ENCODE assay signal across 17 cellular contexts in genomic region chr12:50661300-50662120, GRCh38.
DNase-seq lines count a peak whose midpoint lies in the region; ATAC-seq, FAIRE-seq and TF ChIP-seq lines count a peak whose summit lies in the region.
"Had no signal": no experiment of that assay in that cellular context is flagged by ENCODE, and none has a peak within 500 bp of the region (broad histone marks: within the 10 kb centered on the region; RNA-seq: fewer than 3 reads in every experiment).

No MANE protein-coding gene starts in this region.

- no peak overlapping the region for H3K4me3 ChIP-seq in HAP-1
- no peak overlapping the region for H3K4me3 ChIP-seq in HepG2 (replicated peaks in 1 of 3; ENCODE audit: insufficient read depth in 1 of 3, low read depth in 2 of 3, low read length in 3 of 3)

- no peaks in the 10 kb centered on the region for H3K4me1 Mint-ChIP-seq in activated T-helper 17 cell treated with anti-CD3 and anti-CD28 coated beads, Interleukin-2, amount 50 U/mL, for 72 hours
- peaks cover 34% of the 10 kb centered on the region for H3K4me1 Mint-ChIP-seq in nephron

- H3K9me3 ChIP-seq in HAP-1 (no peaks in the 10 kb centered on the region), HepG2 (ENCODE audit: low read length) (no peaks in the 10 kb centered on the region)

- H3K27ac Mint-ChIP-seq in activated T-helper 17 cell treated with anti-CD3 and anti-CD28 coated beads, Interleukin-2, amount 50 U/mL, for 72 hours = no peak overlapping the region
- peak overlapping the region; percentile 60 to 77 (median 75) for H3K27ac Mint-ChIP-seq in nephron

- no TSS peak for BruUV-seq in HepG2 (replicated peaks; lab: Mats Ljungman, UMichigan)

- no peaks in the 10 kb centered on the region for H3K27me3 Mint-ChIP-seq in activated T-helper 17 cell treated with anti-CD3 and anti-CD28 coated beads, Interleukin-2, amount 50 U/mL, for 72 hours
- no peaks in the 10 kb centered on the region for H3K27me3 Mint-ChIP-seq in nephron (ENCODE audit: low read depth)

- TF ChIP-seq RAD21 in HepG2 (CRISPR knock-in tag; IDR thresholded peaks at IDR 0.05) = no peak

- POLR2A ChIA-PET in HepG2 (lab: Yijun Ruan, JAX) = no interaction called here

- intact Hi-C loops in HepG2 (cut with micrococcal nuclease; ENCODE audit: unreplicated experiment) = no loop called here

- 81% methylated on average over 7 of the region's 7 CpGs for WGBS in HepG2 (ENCODE audit: low lambda C conversion rate)

- no peaks in the 10 kb centered on the region for H3K36me3 ChIP-seq in HAP-1 (replicated peaks)
- peaks cover 12 to 26% of the 10 kb centered on the region in 2 experiments; a peak in 4 of 5 replicates for H3K36me3 ChIP-seq in HepG2 (replicated peaks in 1 of 2; ENCODE audit: control insufficient read depth in 1 of 2, insufficient read depth in 2 of 2, low read length in 2 of 2)

- peak; percentile 81 for FAIRE-seq in GM12891 (lab: Jason Lieb, UNC)
- FAIRE-seq in HepG2 (lab: Jason Lieb, UNC) = no peak
- FAIRE-seq: endometrium had no signal

- CTCF ChIA-PET in HepG2 (lab: Yijun Ruan, JAX; ENCODE audit: low intra/inter-chr PET ratio, low total read pairs) = no interaction called here

- no peak overlapping the region for H3K4me2 ChIP-seq in HepG2 (ENCODE audit: low read depth, low read length)

- H3K36me3 Mint-ChIP-seq in activated T-helper 17 cell treated with anti-CD3 and anti-CD28 coated beads, Interleukin-2, amount 50 U/mL, for 72 hours (ENCODE audit: low read depth) = peaks cover 35% of the 10 kb centered on the region
- H3K36me3 Mint-ChIP-seq in nephron (ENCODE audit: low read depth) = peaks cover 14% of the 10 kb centered on the region

- H3K27ac ChIP-seq in HepG2 (ENCODE audit: extremely low read length, insufficient read depth, low read length) = no peak overlapping the region

- TF ChIP-seq POLR2A in GM12891 (IDR thresholded peaks at IDR 0.05; ENCODE audit: low read depth, low read length) (peak; percentile 37; the same call in 1 of the 2 replicates), HepG2 (IDR thresholded peaks at IDR 0.05; ENCODE audit: insufficient read depth in 1 of 2, low read depth in 2 of 2, low read length in 2 of 2) (no peak)

- ATAC-seq in activated T-helper 17 cell treated with anti-CD3 and anti-CD28 coated beads, Interleukin-2, amount 50 U/mL, for 72 hours (replicated peaks) = peak; percentile 32
- no peak for ATAC-seq in HepG2
- ATAC-seq: left colon had no signal

- H2AFZ ChIP-seq in HepG2 (ENCODE audit: low read length) = no peak overlapping the region

- TF ChIP-seq EP300 in HepG2 (IDR thresholded peaks at IDR 0.05; ENCODE audit: low read depth in 2 of 2, low read length in 2 of 2) (no peak), HepG2 (CRISPR knock-in tag; IDR thresholded peaks at IDR 0.05; ENCODE audit: borderline replicate concordance) (no peak)

- no peaks in the 10 kb centered on the region for H3K9me3 Mint-ChIP-seq in activated T-helper 17 cell treated with anti-CD3 and anti-CD28 coated beads, Interleukin-2, amount 50 U/mL, for 72 hours
- H3K9me3 Mint-ChIP-seq in nephron = no peaks in the 10 kb centered on the region

- in situ Hi-C loops in HAP-1 (cut with MboI; ENCODE audit: low sequenced_read_pairs) = no loop called here
- in situ Hi-C loops in HepG2 (cut with HindIII; ENCODE audit: extremely low pct_ligation_motif_present, low pct_unique_long_range_greater_than_20kb) = no loop called here

- H3K4me1 ChIP-seq in HAP-1 (peaks cover 58% of the 10 kb centered on the region), HepG2 (ENCODE audit: insufficient read depth, low read length) (peaks cover 48% of the 10 kb centered on the region)

- H3K4me3 Mint-ChIP-seq in activated T-helper 17 cell treated with anti-CD3 and anti-CD28 coated beads, Interleukin-2, amount 50 U/mL, for 72 hours = no peak overlapping the region
- no peak overlapping the region for H3K4me3 Mint-ChIP-seq in nephron

- H4K20me1 ChIP-seq in HepG2 (ENCODE audit: insufficient read depth, low read length) = no peaks in the 10 kb centered on the region

- peak; percentile 11 for DNase-seq in GM12891 (ENCODE audit: insufficient read length, low spot score)
- peak; percentile 68 to 98 for DNase-seq in HAP-1 (ENCODE audit: low spot score in 2 of 2)
- no peak for DNase-seq in HuH-7 (ENCODE audit: low spot score)
- no peak for DNase-seq in NCI-H748 (lab: John Stamatoyannopoulos, UW; ENCODE audit: unreplicated experiment)
- DNase-seq in activated CD8-positive, alpha-beta memory T cell treated with anti-CD3 and anti-CD28 coated beads for 24 hours = no peak
- no peak for DNase-seq in HepG2 (ENCODE audit: low spot score)
- DNase-seq: activated T-cell treated with anti-CD3 and anti-CD28 coated beads, Interleukin-2, amount 50 U/mL, for 1 hour; aorta; glutamatergic neuron; left colon; NCI-H1092 treated with DMSO at 0.1 percent for 48 hours; NCI-H526; occipital lobe; SHP77 treated with DMSO at 0.1 percent for 48 hours had no signal

- peaks cover 6% of the 10 kb centered on the region for H3K79me2 ChIP-seq in HepG2 (ENCODE audit: insufficient read depth, low read length)

- TF ChIP-seq CTCF in nephron (IDR thresholded peaks at IDR 0.05; ENCODE audit: unreplicated experiment in 3 of 3) (no peak), HepG2 (CRISPR knock-in tag; IDR thresholded peaks at IDR 0.05) (no peak)

- H3K27me3 ChIP-seq in HAP-1 (ENCODE audit: low read depth) (no peaks in the 10 kb centered on the region), HepG2 (ENCODE audit: control insufficient read depth in 1 of 2, insufficient read depth in 2 of 2, low read length in 2 of 2) (no peaks in the 10 kb centered on the region)

- no peak overlapping the region for H3K9ac ChIP-seq in HepG2 (ENCODE audit: insufficient read depth, low read depth, low read length)

TF ChIP-seq in GM12891, 5 proteins besides CTCF, POLR2A, EP300 and RAD21:
- TF ChIP-seq TAF1 (IDR thresholded peaks at IDR 0.05; ENCODE audit: low read depth, low read length) (no peak), SPI1 (IDR thresholded peaks at IDR 0.05; ENCODE audit: low read depth, low read length) (0 out of 2 replicates have a peak, but pooled peaks have one; percentile 19)

TF ChIP-seq in HepG2, 621 proteins besides CTCF, POLR2A, EP300 and RAD21:
- TF ChIP-seq JARID2 (CRISPR knock-in tag; IDR thresholded peaks at IDR 0.05; ENCODE audit: insufficient replicate concordance) (no peak), ZNF772 (CRISPR knock-in tag; IDR thresholded peaks at IDR 0.05) (no peak), NPAS2 (CRISPR knock-in tag; IDR thresholded peaks at IDR 0.05; ENCODE audit: borderline replicate concordance) (no peak), ZFP62 (CRISPR knock-in tag; IDR thresholded peaks at IDR 0.05) (no peak), ZNF564 (CRISPR knock-in tag; IDR thresholded peaks at IDR 0.05) (no peak), SMAD9 (CRISPR knock-in tag; IDR thresholded peaks at IDR 0.05) (no peak), SP140L (CRISPR knock-in tag; IDR thresholded peaks at IDR 0.05; ENCODE audit: borderline replicate concordance) (no peak), ZNF616 (CRISPR knock-in tag; IDR thresholded peaks at IDR 0.05; ENCODE audit: low read depth) (no peak), NAIF1 (CRISPR knock-in tag; IDR thresholded peaks at IDR 0.05; ENCODE audit: borderline replicate concordance) (no peak), FOXA1 (IDR thresholded peaks at IDR 0.05) (no peak), FOXA1 (CRISPR knock-in tag; IDR thresholded peaks at IDR 0.05) (no peak), NR1H2 (CRISPR knock-in tag; IDR thresholded peaks at IDR 0.05; ENCODE audit: borderline replicate concordance, low read depth) (no peak)
- TF ChIP-seq, protein P1, sequence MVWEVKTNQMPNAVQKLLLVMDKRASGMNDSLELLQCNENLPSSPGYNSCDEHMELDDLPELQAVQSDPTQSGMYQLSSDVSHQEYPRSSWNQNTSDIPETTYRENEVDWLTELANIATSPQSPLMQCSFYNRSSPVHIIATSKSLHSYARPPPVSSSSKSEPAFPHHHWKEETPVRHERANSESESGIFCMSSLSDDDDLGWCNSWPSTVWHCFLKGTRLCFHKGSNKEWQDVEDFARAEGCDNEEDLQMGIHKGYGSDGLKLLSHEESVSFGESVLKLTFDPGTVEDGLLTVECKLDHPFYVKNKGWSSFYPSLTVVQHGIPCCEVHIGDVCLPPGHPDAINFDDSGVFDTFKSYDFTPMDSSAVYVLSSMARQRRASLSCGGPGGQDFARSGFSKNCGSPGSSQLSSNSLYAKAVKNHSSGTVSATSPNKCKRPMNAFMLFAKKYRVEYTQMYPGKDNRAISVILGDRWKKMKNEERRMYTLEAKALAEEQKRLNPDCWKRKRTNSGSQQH (CRISPR knock-in tag; IDR thresholded peaks at IDR 0.05; ENCODE audit: low read depth) = no peak

Comparison
In these comparisons a context has a peak if more than half of its experiments do, and no peak if none do; other contexts are left out.
1. DNase-seq: peak in GM12891 (single experiment) and HAP-1 (2 of 2); none in HuH-7 (single experiment), NCI-H748 (single experiment), activated CD8-positive, alpha-beta memory T cell treated with anti-CD3 and anti-CD28 coated beads for 24 hours (single experiment) and HepG2 (single experiment).